Comparison of ENCODE assay signal across 9 cellular contexts in genomic region chr11:100876826-100877545, GRCh38.
A peak's percentile ranks its signal among the peaks of the same experiment; 100 is the strongest.
DNase-seq lines count a peak whose midpoint lies in the region; FAIRE-seq and TF ChIP-seq lines count a peak whose summit lies in the region.
"Had no signal": no experiment of that assay in that cellular context is flagged by ENCODE, and none has a peak within 500 bp of the region (broad histone marks: within the 10 kb centered on the region; RNA-seq: fewer than 3 reads in every experiment).

No MANE protein-coding gene starts in this region.

- H3K27ac ChIP-seq in HUES48 (ENCODE audit: low read depth, low read length) (peak overlapping the region; percentile 90), fibroblast of lung (ENCODE audit: insufficient read depth, low read length) (peak overlapping the region; percentile 89), stomach smooth muscle (ENCODE audit: low read length) (peak overlapping the region; percentile 12)
- H3K27ac ChIP-seq: 22Rv1 had no signal

- H3K9ac ChIP-seq in HUES48 (ENCODE audit: low read depth, low read length) (peak overlapping the region; percentile 47; the same call in 1 of the 2 replicates), fibroblast of lung (ENCODE audit: insufficient read depth, low read length) (peak overlapping the region; percentile 48), stomach smooth muscle (ENCODE audit: low read length in 2 of 2) (no peak overlapping the region)

- H3K4me2 ChIP-seq in fibroblast of lung (ENCODE audit: extremely low read depth, insufficient read depth, low read length) = peak overlapping the region; percentile 61

- peaks cover 45% of the 10 kb centered on the region for H3K4me1 ChIP-seq in HUES48 (ENCODE audit: control insufficient read depth, insufficient read depth, low read length)
- H3K4me1 ChIP-seq in fibroblast of lung (ENCODE audit: control insufficient read depth, extremely low read depth, insufficient read depth, low read length) = peaks cover 27% of the 10 kb centered on the region
- H3K4me1 ChIP-seq in stomach smooth muscle (ENCODE audit: control insufficient read depth, insufficient read depth, low read length) = no peaks in the 10 kb centered on the region

- H3K9me3 ChIP-seq in HUES48 (ENCODE audit: control insufficient read depth, insufficient read depth, low read length) (no peaks in the 10 kb centered on the region), fibroblast of lung (ENCODE audit: control insufficient read depth, insufficient read depth, low read depth, low read length) (no peaks in the 10 kb centered on the region), stomach smooth muscle (ENCODE audit: control insufficient read depth in 2 of 2, low read length in 2 of 2) (no peaks in the 10 kb centered on the region)

- H2AFZ ChIP-seq in fibroblast of lung (ENCODE audit: low read length) = no peak overlapping the region

- H3K79me2 ChIP-seq in fibroblast of lung (ENCODE audit: control insufficient read depth, insufficient read depth, low read length) = no peaks in the 10 kb centered on the region

- no peak for FAIRE-seq in D721Med (lab: Jason Lieb, UNC)

- TF ChIP-seq CTCF in fibroblast of lung (conservative IDR thresholded peaks at IDR 0.05 in 1 of 2, IDR thresholded peaks at IDR 0.05 in 1 of 2; ENCODE audit: low read depth in 1 of 2, low read length in 2 of 2) (no peak), D721Med (IDR thresholded peaks at IDR 0.05; ENCODE audit: insufficient read depth, missing control alignments) (no peak)

- H3K27me3 ChIP-seq in HUES48 (ENCODE audit: control insufficient read depth, insufficient read depth, low read length) = no peaks in the 10 kb centered on the region
- no peaks in the 10 kb centered on the region for H3K27me3 ChIP-seq in fibroblast of lung (ENCODE audit: control insufficient read depth, insufficient read depth, low read length)
- H3K27me3 ChIP-seq in stomach smooth muscle (ENCODE audit: control insufficient read depth in 1 of 2, insufficient read depth in 2 of 2, low read length in 2 of 2) = no peaks in the 10 kb centered on the region

- H4K20me1 ChIP-seq in fibroblast of lung (ENCODE audit: control insufficient read depth, extremely low read depth, insufficient read depth, low read length) = no peaks in the 10 kb centered on the region

- DNase-seq in DMS53 (lab: John Stamatoyannopoulos, UW) = peak; percentile 22
- DNase-seq in DMS53 treated with DMSO at 0.1 percent for 48 hours (lab: John Stamatoyannopoulos, UW; ENCODE audit: unreplicated experiment) = no peak
- DNase-seq in fibroblast of lung (ENCODE audit: low read depth in 2 of 2) = peak; percentile 98 to 99
- DNase-seq in D721Med (ENCODE audit: insufficient read length, low spot score) = no peak
- no peak for DNase-seq in stimulated activated CD4-positive, alpha-beta T cell treated with anti-CD3 and anti-CD28 coated beads, Interleukin-4, amount 100 ng/mL, for 4 hours
- DNase-seq in DMS79 treated with DMSO at 0.1 percent for 48 hours (lab: John Stamatoyannopoulos, UW) = no peak

- H3K4me3 ChIP-seq in HUES48 (ENCODE audit: low read depth, low read length) (no peak overlapping the region), fibroblast of lung (replicated peaks in 1 of 4; ENCODE audit: control extremely low read depth in 1 of 4, insufficient read depth in 1 of 4, low read depth in 3 of 4, low read length in 4 of 4) (no peak overlapping the region), stomach smooth muscle (ENCODE audit: low read length in 2 of 2) (peak overlapping the region in 1 of 2 donors; percentile 27)

- H3K36me3 ChIP-seq in HUES48 (ENCODE audit: control insufficient read depth, insufficient read depth, low read length) = no peaks in the 10 kb centered on the region
- H3K36me3 ChIP-seq in fibroblast of lung (ENCODE audit: control insufficient read depth, insufficient read depth, low read length) = no peaks in the 10 kb centered on the region
- H3K36me3 ChIP-seq in stomach smooth muscle (ENCODE audit: control insufficient read depth in 2 of 2, insufficient read depth in 2 of 2, low read length in 2 of 2) = no peaks in the 10 kb centered on the region

Comparison
In these comparisons a context has a peak if more than half of its experiments do, and no peak if none do; other contexts are left out.
1. DNase-seq: peak in DMS53 (single experiment) and fibroblast of lung (2 of 2); none in DMS53 treated with DMSO at 0.1 percent for 48 hours (single experiment), D721Med (single experiment), stimulated activated CD4-positive, alpha-beta T cell treated with anti-CD3 and anti-CD28 coated beads, Interleukin-4, amount 100 ng/mL, for 4 hours (0 of 2) and DMS79 treated with DMSO at 0.1 percent for 48 hours (single experiment).
2. H3K27ac ChIP-seq: peak in every context shown above with its lines; median percentile 90 in HUES48; 89 in fibroblast of lung; 12 in stomach smooth muscle.
3. H3K9ac ChIP-seq: peak in HUES48 (single experiment) and fibroblast of lung (single experiment); none in stomach smooth muscle (0 of 2).